ENCODE assay signal across 8 cellular contexts in the genomic region with DNA sequence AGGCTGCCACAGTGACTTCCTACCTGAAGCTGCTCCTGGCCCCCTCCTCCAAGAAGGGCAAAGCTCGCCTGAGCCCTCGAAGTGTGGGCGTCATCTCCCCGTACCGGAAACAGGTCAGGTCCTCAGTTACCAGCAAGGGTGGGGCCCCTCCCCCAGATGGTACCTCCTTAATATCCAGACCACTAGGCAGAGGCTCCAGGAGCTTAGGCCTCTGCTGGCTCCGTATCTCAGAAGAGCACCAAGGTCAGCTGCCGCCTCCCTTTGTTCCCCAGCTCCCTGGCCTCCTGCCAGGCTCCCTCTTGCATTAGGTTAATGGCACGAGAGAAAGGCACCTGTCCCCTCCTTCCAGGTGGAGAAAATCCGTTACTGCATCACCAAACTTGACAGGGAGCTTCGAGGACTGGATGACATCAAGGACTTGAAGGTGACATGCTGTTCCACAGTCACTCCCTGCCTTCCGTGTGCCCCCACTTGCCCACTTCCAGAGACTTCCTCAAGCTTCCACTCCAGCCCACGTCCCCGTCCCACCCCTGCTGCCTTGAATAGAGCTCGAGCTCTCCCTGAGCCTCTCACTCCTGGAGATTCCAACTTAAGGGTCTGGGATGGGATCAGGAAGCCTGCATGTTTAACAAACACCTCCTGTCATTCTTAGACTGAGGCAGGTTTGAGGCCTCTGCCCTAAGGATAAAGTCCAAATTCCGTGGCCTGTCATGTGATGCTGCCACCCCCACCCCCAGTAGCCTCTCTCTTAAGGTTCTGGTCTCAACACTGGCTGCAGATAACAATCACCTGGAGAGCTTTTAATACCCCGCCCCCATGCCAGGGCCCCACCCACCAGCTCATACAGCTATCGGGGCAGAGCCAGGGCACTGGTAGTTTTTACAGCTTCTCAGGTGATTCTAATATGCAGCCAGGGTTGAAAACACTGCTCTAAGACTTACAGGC. TPM values are rescaled to one million over a fixed set of nuclear protein-coding genes. Genes with fewer than 3 reads are reported as not detected.
DNase-seq lines count a peak whose midpoint lies in the region; ATAC-seq and TF ChIP-seq lines count a peak whose summit lies in the region.

No MANE protein-coding gene starts in this region.

- peaks cover 82% of the 10 kb centered on the region for H3K36me3 ChIP-seq in RWPE2 (ENCODE audit: low read depth)
- H3K36me3 ChIP-seq in hepatocyte (replicated peaks; ENCODE audit: insufficient read depth, low read depth) = no peaks in the 10 kb centered on the region
- peaks cover 57% of the 10 kb centered on the region for H3K36me3 ChIP-seq in suprapubic skin

- TF ChIP-seq CTCF in RWPE2 (IDR thresholded peaks at IDR 0.05; ENCODE audit: poor library complexity, severe bottlenecking) (no peak), hepatocyte (IDR thresholded peaks at IDR 0.05; ENCODE audit: poor library complexity) (no peak), suprapubic skin (IDR thresholded peaks at IDR 0.05) (no peak)

- TF ChIP-seq EP300 in suprapubic skin (IDR thresholded peaks at IDR 0.05) = no peak

- H3K9me3 ChIP-seq in RWPE2 (ENCODE audit: severe bottlenecking) = no peaks in the 10 kb centered on the region
- H3K9me3 ChIP-seq in hepatocyte (ENCODE audit: low read depth) = no peaks in the 10 kb centered on the region
- no peaks in the 10 kb centered on the region for H3K9me3 ChIP-seq in suprapubic skin

- no peak overlapping the region for H2AFZ ChIP-seq in hepatocyte

- H3K9me2 ChIP-seq in hepatocyte (replicated peaks; ENCODE audit: insufficient read depth) = no peaks in the 10 kb centered on the region

- no peaks in the 10 kb centered on the region for H3K27me3 ChIP-seq in RWPE2 (ENCODE audit: insufficient read depth, poor library complexity, severe bottlenecking)
- H3K27me3 ChIP-seq in hepatocyte = no peaks in the 10 kb centered on the region
- no peaks in the 10 kb centered on the region for H3K27me3 ChIP-seq in suprapubic skin

- peaks cover 16% of the 10 kb centered on the region for H3K79me2 ChIP-seq in hepatocyte

- 46% methylated on average over 17 of the region's 17 CpGs for WGBS in hepatocyte (ENCODE audit: low lambda C conversion rate, missing lambda C conversion rate)
- WGBS in suprapubic skin = 60% methylated on average over 16 of the region's 17 CpGs

- H3K27ac ChIP-seq in RWPE2 (ENCODE audit: poor library complexity, severe bottlenecking) (peak overlapping the region; percentile 92), hepatocyte (peak overlapping the region; percentile 97), suprapubic skin (peak overlapping the region; percentile 77)

- ATAC-seq in RWPE2 (ENCODE audit: low read depth) (peak; percentile 24; the same call in 2 of the 3 replicates), HG02885 (IDR thresholded peaks at IDR 0.05; ENCODE audit: poor library complexity, unreplicated experiment) (no peak)

- H3K4me2 ChIP-seq in hepatocyte = peak overlapping the region; percentile 47

- H3K4me3 ChIP-seq in RWPE2 (ENCODE audit: severe bottlenecking) = no peak overlapping the region
- H3K4me3 ChIP-seq in hepatocyte = no peak overlapping the region
- no peak overlapping the region for H3K4me3 ChIP-seq in suprapubic skin

- no peaks in the 10 kb centered on the region for H4K20me1 ChIP-seq in hepatocyte (ENCODE audit: insufficient read depth, poor library complexity, severe bottlenecking)

- TF ChIP-seq POLR2A in suprapubic skin (IDR thresholded peaks at IDR 0.05) = no peak

- peak; percentile 24 for DNase-seq in NCI-H2227 (lab: John Stamatoyannopoulos, UW; ENCODE audit: unreplicated experiment)
- DNase-seq in NCI-H2227 treated with DMSO at 0.1 percent for 48 hours (lab: John Stamatoyannopoulos, UW) = no peak
- no peak for DNase-seq in RWPE2 (ENCODE audit: low spot score)
- peak; percentile 92 for DNase-seq in hepatocyte (ENCODE audit: low spot score)
- DNase-seq in suprapubic skin (ENCODE audit: low spot score in 2 of 2) = peak in 1 of 2 donors; percentile 80
- no peak for DNase-seq in stimulated activated CD4-positive, alpha-beta T cell treated with anti-CD3 and anti-CD28 coated beads, Interleukin-1b, Interleukin-23, amount 100 ng/mL, for 48 hours
- DNase-seq in retina = no peak

- peaks cover 27% of the 10 kb centered on the region for H3K4me1 ChIP-seq in RWPE2 (ENCODE audit: insufficient read depth, poor library complexity, severe bottlenecking)
- peaks cover 61% of the 10 kb centered on the region for H3K4me1 ChIP-seq in hepatocyte (ENCODE audit: insufficient read depth)
- peaks cover 54% of the 10 kb centered on the region for H3K4me1 ChIP-seq in suprapubic skin

RNA-seq across cellular contexts. Expression of a gene that starts 8.3 kb away (rescaled TPM):
- total RNA-seq in hepatocyte = 340 and 354 TPM in 2 replicates
- polyA plus RNA-seq in hepatocyte = 610 and 612 TPM in 2 replicates
- total RNA-seq in suprapubic skin = 100 to 1,000 TPM; 138 to 185 (median 153) TPM

RNA-seq across cellular contexts. Expression of a gene that starts 16.5 kb away (rescaled TPM):
- total RNA-seq in hepatocyte (0.72 and 0.93 TPM in 2 replicates), suprapubic skin (10 to 100 TPM in 3 of 4 donors, 1 to 10 TPM in 1; 6.6 to 22.1 (median 13.4) TPM)
- 1.8 and 1.9 TPM in 2 replicates for polyA plus RNA-seq in hepatocyte

RNA-seq across cellular contexts. Expression of a gene that starts 24.2 kb away (rescaled TPM):
- total RNA-seq in hepatocyte = 87.7 and 98.2 TPM in 2 replicates
- 133 and 135 TPM in 2 replicates for polyA plus RNA-seq in hepatocyte
- total RNA-seq in suprapubic skin = 100 to 1,000 TPM in 1 of 4 donors, 10 to 100 TPM in 3; 42.8 to 147 (median 70.1) TPM

Comparison
In these comparisons a context has a peak if more than half of its experiments do, and no peak if none do; other contexts are left out.
1. DNase-seq: peak in NCI-H2227 (single experiment) and hepatocyte (single experiment); none in NCI-H2227 treated with DMSO at 0.1 percent for 48 hours (single experiment), RWPE2 (single experiment), stimulated activated CD4-positive, alpha-beta T cell treated with anti-CD3 and anti-CD28 coated beads, Interleukin-1b, Interleukin-23, amount 100 ng/mL, for 48 hours (single experiment) and retina (single experiment).
2. Peak in every context shown above with its lines, with median percentiles within 50 percentile points of each other: H3K27ac ChIP-seq.